7 cellular contexts compared by ENCODE assay signal in genomic region chr1:153610334-153611023, GRCh38. TPM values are rescaled to one million over a fixed set of nuclear protein-coding genes. Genes with fewer than 3 reads are reported as not detected.
A peak's percentile ranks its signal among the peaks of the same experiment; 100 is the strongest.
DNase-seq lines count a peak whose midpoint lies in the region; ATAC-seq and TF ChIP-seq lines count a peak whose summit lies in the region.
"Had no signal": no experiment of that assay in that cellular context is flagged by ENCODE, and none has a peak within 500 bp of the region (broad histone marks: within the 10 kb centered on the region; RNA-seq: fewer than 3 reads in every experiment).

No MANE protein-coding gene starts in this region.

- no peak overlapping the region for H4K8ac ChIP-seq in trophoblast cell (ENCODE audit: low read depth, low read length)

- H3K4me3 ChIP-seq in HCT116 (replicated peaks in 1 of 2; ENCODE audit: low read depth in 1 of 2, low read length in 2 of 2), result peak overlapping the region; percentile 30 to 59
- H3K4me3 ChIP-seq in trophoblast cell (ENCODE audit: low read depth, low read length), result no peak overlapping the region

- H3K36me3 ChIP-seq in HCT116 (ENCODE audit: control insufficient read depth in 1 of 2, insufficient read depth in 2 of 2, low read length in 2 of 2) (peaks cover 3 to 17% of the 10 kb centered on the region in 2 experiments; a peak in 3 of 4 replicates), trophoblast cell (ENCODE audit: control insufficient read depth in 1 of 2, insufficient read depth in 2 of 2, low read length in 2 of 2) (no peaks in the 10 kb centered on the region)

- no peak for TF ChIP-seq CTCF in HCT116 (IDR thresholded peaks at IDR 0.05 in 2 of 3, conservative IDR thresholded peaks at IDR 0.05 in 1 of 3; ENCODE audit: borderline replicate concordance in 1 of 3, insufficient read depth in 1 of 3, low read depth in 2 of 3, low read length in 2 of 3)

- H3K4ac ChIP-seq in trophoblast cell (ENCODE audit: low read depth, low read length), result no peak overlapping the region

- H3K9ac ChIP-seq in HCT116 (ENCODE audit: low read length), result peak overlapping the region; percentile 73
- H3K9ac ChIP-seq in trophoblast cell (ENCODE audit: low read length), result no peak overlapping the region

- H3K4me2 ChIP-seq in HCT116 (ENCODE audit: low read length) (peak overlapping the region; percentile 88), trophoblast cell (ENCODE audit: low read length) (no peak overlapping the region)

- in situ Hi-C loops in KBM-7 (cut with MboI; ENCODE audit: low pct_unique_long_range_greater_than_20kb, low sequenced_read_pairs), result no loop called here

- H3K79me2 ChIP-seq in HCT116 (ENCODE audit: insufficient read depth, low read length) (peaks cover 73% of the 10 kb centered on the region), trophoblast cell (ENCODE audit: control insufficient read depth, insufficient read depth, low read length, poor library complexity) (peaks cover 3% of the 10 kb centered on the region)

- intact Hi-C loops in HCT116 (cut with micrococcal nuclease), result loop anchor here (5.0 kb wide), 1 partner anchor 78 kb away; no protein-coding TSS in a partner anchor

- H2BK12ac ChIP-seq in trophoblast cell (ENCODE audit: low read length), result peak overlapping the region; percentile 67

- no CpG with 5 or more reads among the region's 10 CpGs for WGBS in trophoblast cell (ENCODE audit: extremely low coverage, insufficient coverage, insufficient read length)

- peak overlapping the region; percentile 12 for H3K18ac ChIP-seq in trophoblast cell (ENCODE audit: low read length)

- H3K27ac ChIP-seq in HCT116 (ENCODE audit: low read depth, low read length) (peak overlapping the region; percentile 72), cingulate gyrus (ENCODE audit: low read depth, low read length) (peak overlapping the region; percentile 7), trophoblast cell (ENCODE audit: low read depth, low read length) (peak overlapping the region; percentile 65)

- BruUV-seq in HCT116 (replicated peaks; lab: Mats Ljungman, UMichigan), result no TSS peak

- H2AK5ac ChIP-seq in trophoblast cell (ENCODE audit: low read length), result no peak overlapping the region

- POLR2A ChIA-PET in HCT116 (lab: Charles Lee), result interaction anchor here (0.9 to 9.1 kb wide), 6 partner anchors 7 to 76 kb away, joined by 4 to 61 read pairs (median 6); partner anchors contain the start of genes CHTOP, S100A13 and S100A6

- 0 out of 2 replicates have a peak, but pooled peaks have one; percentile 5 for ATAC-seq in HCT116

- H3K23ac ChIP-seq in trophoblast cell (ENCODE audit: low read length), result no peak overlapping the region

- DNase-seq in HCT116 (ENCODE audit: low read depth, low spot score) (no peak), trophoblast cell (peak; percentile 46 to 48), midbrain (lab: John Stamatoyannopoulos, UW) (no peak), KBM-7 (no peak), RPMI8226 (no peak)
- DNase-seq: activated CD8-positive, alpha-beta memory T cell treated with anti-CD3 and anti-CD28 coated beads, Interleukin-2, amount 50 U/mL, for 4 hours had no signal

- TF ChIP-seq RAD21 in HCT116 (IDR thresholded peaks at IDR 0.05; ENCODE audit: low read depth), result no peak

- H3K9me3 ChIP-seq in HCT116 (ENCODE audit: control insufficient read depth in 1 of 2, insufficient read depth in 1 of 2, low read depth in 1 of 2, low read length in 2 of 2) (no peaks in the 10 kb centered on the region), trophoblast cell (ENCODE audit: insufficient read depth, low read depth, low read length) (no peaks in the 10 kb centered on the region)

- CTCF ChIA-PET in HCT116 (lab: Charles Lee), result interaction anchor here (1.1 to 1.3 kb wide), 4 partner anchors 17 to 99 kb away, joined by 4 to 8 read pairs (median 4); partner anchors contain the start of genes CHTOP and S100A13

- no peaks in the 10 kb centered on the region for H3K9me2 ChIP-seq in HCT116 (ENCODE audit: insufficient read depth)

- H3K27me3 ChIP-seq in HCT116 (ENCODE audit: insufficient read depth, low read length), result no peaks in the 10 kb centered on the region
- no peaks in the 10 kb centered on the region for H3K27me3 ChIP-seq in trophoblast cell (ENCODE audit: insufficient read depth, low read length)

- H3K14ac ChIP-seq in trophoblast cell (ENCODE audit: low read length), result no peak overlapping the region

- H3K4me1 ChIP-seq in HCT116 (ENCODE audit: control insufficient read depth in 1 of 2, insufficient read depth in 2 of 2, low read length in 2 of 2) (peaks cover 53 to 80% of the 10 kb centered on the region in 2 experiments), trophoblast cell (ENCODE audit: control insufficient read depth in 1 of 2, insufficient read depth in 2 of 2, low read length in 2 of 2) (peaks cover 49 to 53% of the 10 kb centered on the region in 2 experiments)

- peaks cover 34% of the 10 kb centered on the region for H3K79me1 ChIP-seq in trophoblast cell (ENCODE audit: low read length)

- no peak for TF ChIP-seq POLR2A in HCT116 (IDR thresholded peaks at IDR 0.05; ENCODE audit: borderline replicate concordance, extremely low read depth, insufficient read depth, insufficient read length)

- peak overlapping the region; percentile 27 for H4K91ac ChIP-seq in trophoblast cell (ENCODE audit: low read depth, low read length)

- peak overlapping the region; percentile 38 for H2BK5ac ChIP-seq in trophoblast cell (ENCODE audit: low read depth, low read length, poor library complexity)

- RAD21 ChIA-PET in HCT116 (lab: Charles Lee; ENCODE audit: low non-redundant PET in 1 of 2, low total read pairs in 2 of 2, uncharacterized antibody in 2 of 2, unreplicated experiment in 2 of 2), result interaction anchor here (0.7 to 1.1 kb wide), 2 partner anchors 17 to 94 kb away, joined by 3 to 4 read pairs; partner anchors contain the start of gene S100A13 (in 1 of the 2)

- no peak overlapping the region for H2AFZ ChIP-seq in HCT116 (ENCODE audit: low read depth, low read length, poor library complexity, severe bottlenecking)
- H2AFZ ChIP-seq in trophoblast cell (ENCODE audit: insufficient read depth, low read length, poor library complexity), result no peak overlapping the region

- no peaks in the 10 kb centered on the region for H4K20me1 ChIP-seq in HCT116 (ENCODE audit: insufficient read depth)

- peak overlapping the region; percentile 26 for H2BK120ac ChIP-seq in trophoblast cell (ENCODE audit: insufficient read depth, low read length, poor library complexity)

- no peak overlapping the region for H4K12ac ChIP-seq in trophoblast cell (ENCODE audit: low read depth, low read length)

TF ChIP-seq in HCT116, 20 proteins besides CTCF, POLR2A, EP300 and RAD21:
- TF ChIP-seq ZNF274 (IDR thresholded peaks at IDR 0.05; ENCODE audit: low read depth, low read length), result no peak
- peak; percentile 69 for TF ChIP-seq POLR2AphosphoS5 (IDR thresholded peaks at IDR 0.05; ENCODE audit: low read depth, low read length)

RNA-seq across cellular contexts. Expression of gene S100A16, which starts 2.5 kb away (rescaled TPM):
- total RNA-seq in HCT116 (2021; ENCODE audit: unreplicated experiment), result 196 TPM
- 357 and 371 TPM in 2 replicates for polyA plus RNA-seq in HCT116 (2012)
- polyA plus RNA-seq in trophoblast cell (2013), result 48.3 and 48.6 TPM in 2 replicates

RNA-seq across cellular contexts. Expression of gene S100A14, which starts 5.6 kb away (rescaled TPM):
- 252 TPM for total RNA-seq in HCT116 (2021; ENCODE audit: unreplicated experiment)
- polyA plus RNA-seq in HCT116 (2012), result 369 and 385 TPM in 2 replicates
- polyA plus RNA-seq in trophoblast cell (2013), result 20.0 and 21.0 TPM in 2 replicates

RNA-seq across cellular contexts. Expression of gene S100A13, which starts 16.8 kb away (rescaled TPM):
- 143 TPM for total RNA-seq in HCT116 (2021; ENCODE audit: unreplicated experiment)
- 203 and 216 TPM in 2 replicates for polyA plus RNA-seq in HCT116 (2012)
- 409 and 437 TPM in 2 replicates for polyA plus RNA-seq in trophoblast cell (2013)

RNA-seq across cellular contexts. Expression of gene S100A1, which starts 17.8 kb away (rescaled TPM):
- total RNA-seq in HCT116 (2021; ENCODE audit: unreplicated experiment), result 0.30 TPM
- polyA plus RNA-seq in HCT116 (2012), result 1.8 and 2.1 TPM in 2 replicates
- polyA plus RNA-seq in trophoblast cell (2013), result 0.93 and 1.2 TPM in 2 replicates

RNA-seq across cellular contexts. Expression of gene CHTOP, which starts 23.4 kb away (rescaled TPM):
- 110 TPM for total RNA-seq in HCT116 (2021; ENCODE audit: unreplicated experiment)
- polyA plus RNA-seq in HCT116 (2012), result 86.3 and 88.6 TPM in 2 replicates
- polyA plus RNA-seq in trophoblast cell (2013), result 72.8 and 73.0 TPM in 2 replicates

Comparison
In these comparisons a context has a peak if more than half of its experiments do, and no peak if none do; other contexts are left out.
1. DNase-seq: peak in trophoblast cell (2 of 2); none in HCT116 (single experiment), midbrain (single experiment), KBM-7 (single experiment) and RPMI8226 (single experiment).
2. H3K27ac ChIP-seq: peak in every context shown above with its lines; median percentile 72 in HCT116; 65 in trophoblast cell; 7 in cingulate gyrus.